In genomic region chr20:59831024-59831900, GRCh38 we compare ENCODE assay signal across 15 cellular contexts.
A peak's percentile ranks its signal among the peaks of the same experiment; 100 is the strongest.
DNase-seq lines count a peak whose midpoint lies in the region; FAIRE-seq and TF ChIP-seq lines count a peak whose summit lies in the region.
"Had no signal": no experiment of that assay in that cellular context is flagged by ENCODE, and none has a peak within 500 bp of the region (broad histone marks: within the 10 kb centered on the region; RNA-seq: fewer than 3 reads in every experiment).

No MANE protein-coding gene starts in this region.

- DNase-seq in activated CD4-positive, alpha-beta memory T cell treated with anti-CD3 and anti-CD28 coated beads, Interleukin-2, amount 10 ng/mL, durations not matched to agents 7 days and 5 days = peak; percentile 6
- DNase-seq in activated CD4-positive, alpha-beta memory T cell treated with anti-CD3 and anti-CD28 coated beads for 36 hours = no peak
- DNase-seq in NCI-H510A treated with DMSO at 0.1 percent for 48 hours (lab: John Stamatoyannopoulos, UW) (peak; percentile 48), keratinocyte (ENCODE audit: low read depth, low spot score) (peak; percentile 46), NCI-H446 treated with DMSO at 0.1 percent for 48 hours (lab: John Stamatoyannopoulos, UW) (no peak), pons (ENCODE audit: low spot score) (no peak)
- DNase-seq in activated CD4-positive, alpha-beta T cell treated with anti-CD3 and anti-CD28 coated beads, Interleukin-2, amount 50 U/mL, for 48 hours = no peak
- DNase-seq: body of pancreas; GDM1; stimulated activated CD4-positive, alpha-beta T cell treated with anti-CD3 and anti-CD28 coated beads, Interleukin-1b, Interleukin-23, amount 100 ng/mL, for 48 hours; stimulated activated naive CD4-positive, alpha-beta T cell treated with Interleukin-2 at 50 U/mL for 16 hours had no signal

- H3K4me1 Mint-ChIP-seq in activated CD4-positive, alpha-beta memory T cell treated with anti-CD3 and anti-CD28 coated beads, Interleukin-2, amount 10 ng/mL, durations not matched to agents 7 days and 5 days = no peaks in the 10 kb centered on the region
- H3K4me1 Mint-ChIP-seq in activated CD4-positive, alpha-beta memory T cell treated with anti-CD3 and anti-CD28 coated beads for 36 hours (ENCODE audit: low read depth) = no peaks in the 10 kb centered on the region
- H3K4me1 Mint-ChIP-seq: activated T-helper 17 cell treated with anti-CD3 and anti-CD28 coated beads, Interleukin-2, amount 50 U/mL, for 72 hours had no signal

- no peak overlapping the region for H3K27ac Mint-ChIP-seq in activated CD4-positive, alpha-beta memory T cell treated with anti-CD3 and anti-CD28 coated beads, Interleukin-2, amount 10 ng/mL, durations not matched to agents 7 days and 5 days
- H3K27ac Mint-ChIP-seq in activated CD4-positive, alpha-beta memory T cell treated with anti-CD3 and anti-CD28 coated beads for 36 hours = no peak overlapping the region
- H3K27ac Mint-ChIP-seq: activated T-helper 17 cell treated with anti-CD3 and anti-CD28 coated beads, Interleukin-2, amount 50 U/mL, for 72 hours had no signal

- CTCF ChIA-PET in activated CD4-positive, alpha-beta memory T cell treated with anti-CD3 and anti-CD28 coated beads, Interleukin-2, amount 10 ng/mL, durations not matched to agents 7 days and 5 days (lab: Charles Lee) = no interaction called here
- CTCF ChIA-PET in activated CD4-positive, alpha-beta memory T cell treated with anti-CD3 and anti-CD28 coated beads for 36 hours (lab: Charles Lee) = no interaction called here

- H3K27me3 Mint-ChIP-seq in activated CD4-positive, alpha-beta memory T cell treated with anti-CD3 and anti-CD28 coated beads, Interleukin-2, amount 10 ng/mL, durations not matched to agents 7 days and 5 days = peaks cover 9% of the 10 kb centered on the region
- peaks cover 25% of the 10 kb centered on the region for H3K27me3 Mint-ChIP-seq in activated CD4-positive, alpha-beta memory T cell treated with anti-CD3 and anti-CD28 coated beads for 36 hours

- no peak overlapping the region for H3K4me3 Mint-ChIP-seq in activated CD4-positive, alpha-beta memory T cell treated with anti-CD3 and anti-CD28 coated beads, Interleukin-2, amount 10 ng/mL, durations not matched to agents 7 days and 5 days
- H3K4me3 Mint-ChIP-seq in activated CD4-positive, alpha-beta memory T cell treated with anti-CD3 and anti-CD28 coated beads for 36 hours = no peak overlapping the region
- H3K4me3 Mint-ChIP-seq: activated T-helper 17 cell treated with anti-CD3 and anti-CD28 coated beads, Interleukin-2, amount 50 U/mL, for 72 hours had no signal

- no peak overlapping the region for H3K9ac ChIP-seq in keratinocyte (ENCODE audit: control insufficient read depth, extremely low read depth, insufficient read depth, low read length)

- dilution Hi-C loops in keratinocyte (cut with MboI; ENCODE audit: extremely low pct_ligation_motif_present, low sequenced_read_pairs) = no loop called here

- no peaks in the 10 kb centered on the region for H4K20me1 ChIP-seq in keratinocyte (ENCODE audit: control insufficient read depth, extremely low read depth, insufficient read depth, low read length)

- H3K27ac ChIP-seq in keratinocyte (ENCODE audit: control insufficient read depth, insufficient read depth, low read length) (no peak overlapping the region), thymus (ENCODE audit: low read depth) (peak overlapping the region; percentile 26)
- H3K27ac ChIP-seq: body of pancreas, neutrophil, VCaP had no signal

- 81% methylated on average over 23 of the region's 23 CpGs for WGBS in thymus

- no peaks in the 10 kb centered on the region for H3K79me2 ChIP-seq in keratinocyte (ENCODE audit: control insufficient read depth, insufficient read depth, low read length)

- H3K9me1 ChIP-seq in keratinocyte (ENCODE audit: control insufficient read depth, extremely low read depth, insufficient read depth, low read length) = peaks cover 2% of the 10 kb centered on the region

- H2AFZ ChIP-seq in keratinocyte (ENCODE audit: control insufficient read depth, low read length) = peak overlapping the region; percentile 36

- peak overlapping the region; percentile 8 for H3K4me2 ChIP-seq in keratinocyte (ENCODE audit: control insufficient read depth, extremely low read depth, insufficient read depth, low read depth, low read length)

- no peaks in the 10 kb centered on the region for H3K9me3 Mint-ChIP-seq in activated CD4-positive, alpha-beta memory T cell treated with anti-CD3 and anti-CD28 coated beads, Interleukin-2, amount 10 ng/mL, durations not matched to agents 7 days and 5 days
- no peaks in the 10 kb centered on the region for H3K9me3 Mint-ChIP-seq in activated CD4-positive, alpha-beta memory T cell treated with anti-CD3 and anti-CD28 coated beads for 36 hours
- H3K9me3 Mint-ChIP-seq: activated T-helper 17 cell treated with anti-CD3 and anti-CD28 coated beads, Interleukin-2, amount 50 U/mL, for 72 hours had no signal

- H3K4me3 ChIP-seq in keratinocyte (ENCODE audit: control insufficient read depth in 2 of 3, extremely low read depth in 1 of 3, insufficient read depth in 2 of 3, low read depth in 1 of 3, low read length in 3 of 3) (no peak overlapping the region), thymus (ENCODE audit: low read length) (no peak overlapping the region)
- H3K4me3 ChIP-seq: body of pancreas had no signal

- H3K36me3 ChIP-seq in keratinocyte (ENCODE audit: control insufficient read depth in 2 of 2, extremely low read depth in 1 of 2, insufficient read depth in 2 of 2, low read length in 2 of 2) (no peaks in the 10 kb centered on the region), thymus (ENCODE audit: control insufficient read depth, insufficient read depth) (no peaks in the 10 kb centered on the region)
- H3K36me3 ChIP-seq: neutrophil had no signal

- H3K36me3 Mint-ChIP-seq in activated CD4-positive, alpha-beta memory T cell treated with anti-CD3 and anti-CD28 coated beads, Interleukin-2, amount 10 ng/mL, durations not matched to agents 7 days and 5 days (ENCODE audit: low read depth) = no peaks in the 10 kb centered on the region
- H3K36me3 Mint-ChIP-seq in activated CD4-positive, alpha-beta memory T cell treated with anti-CD3 and anti-CD28 coated beads for 36 hours = no peaks in the 10 kb centered on the region

- POLR2A ChIA-PET in activated CD4-positive, alpha-beta memory T cell treated with anti-CD3 and anti-CD28 coated beads, Interleukin-2, amount 10 ng/mL, durations not matched to agents 7 days and 5 days (lab: Charles Lee) = no interaction called here
- POLR2A ChIA-PET in activated CD4-positive, alpha-beta memory T cell treated with anti-CD3 and anti-CD28 coated beads for 36 hours (lab: Charles Lee) = no interaction called here

- no peaks in the 10 kb centered on the region for H3K9me3 ChIP-seq in keratinocyte (ENCODE audit: control insufficient read depth, low read depth, low read length)
- no peaks in the 10 kb centered on the region for H3K9me3 ChIP-seq in thymus (ENCODE audit: control insufficient read depth)
- H3K9me3 ChIP-seq: body of pancreas, neutrophil had no signal

- intact Hi-C loops in activated CD4-positive, alpha-beta memory T cell treated with anti-CD3 and anti-CD28 coated beads for 36 hours (cut with micrococcal nuclease) = no loop called here

- H3K4me1 ChIP-seq in keratinocyte (ENCODE audit: control insufficient read depth, extremely low read depth, insufficient read depth, low read length) = peaks cover 47% of the 10 kb centered on the region
- H3K4me1 ChIP-seq in thymus (ENCODE audit: control insufficient read depth, insufficient read depth, low read length) = no peaks in the 10 kb centered on the region
- H3K4me1 ChIP-seq: body of pancreas had no signal

- TF ChIP-seq CTCF in keratinocyte (optimal IDR thresholded peaks at IDR 0.05 in 1 of 3, IDR thresholded peaks at IDR 0.05 in 1 of 3, conservative IDR thresholded peaks at IDR 0.05 in 1 of 3; ENCODE audit: extremely low read depth in 1 of 3, insufficient read depth in 2 of 3, low read length in 3 of 3) = no peak

- no peaks in the 10 kb centered on the region for H3K27me3 ChIP-seq in keratinocyte (ENCODE audit: control insufficient read depth, extremely low read depth, insufficient read depth, low read length)
- no peaks in the 10 kb centered on the region for H3K27me3 ChIP-seq in thymus (ENCODE audit: control insufficient read depth, insufficient read depth)
- H3K27me3 ChIP-seq: body of pancreas had no signal

- peak; percentile 44 for FAIRE-seq in keratinocyte (lab: Jason Lieb, UNC)

Comparison
In these comparisons a context has a peak if more than half of its experiments do, and no peak if none do; other contexts are left out.
1. DNase-seq: peak in activated CD4-positive, alpha-beta memory T cell treated with anti-CD3 and anti-CD28 coated beads, Interleukin-2, amount 10 ng/mL, durations not matched to agents 7 days and 5 days (single experiment), NCI-H510A treated with DMSO at 0.1 percent for 48 hours (single experiment) and keratinocyte (single experiment); none in activated CD4-positive, alpha-beta memory T cell treated with anti-CD3 and anti-CD28 coated beads for 36 hours (single experiment), NCI-H446 treated with DMSO at 0.1 percent for 48 hours (single experiment), pons (single experiment) and activated CD4-positive, alpha-beta T cell treated with anti-CD3 and anti-CD28 coated beads, Interleukin-2, amount 50 U/mL, for 48 hours (0 of 2).